In the genomic region with DNA sequence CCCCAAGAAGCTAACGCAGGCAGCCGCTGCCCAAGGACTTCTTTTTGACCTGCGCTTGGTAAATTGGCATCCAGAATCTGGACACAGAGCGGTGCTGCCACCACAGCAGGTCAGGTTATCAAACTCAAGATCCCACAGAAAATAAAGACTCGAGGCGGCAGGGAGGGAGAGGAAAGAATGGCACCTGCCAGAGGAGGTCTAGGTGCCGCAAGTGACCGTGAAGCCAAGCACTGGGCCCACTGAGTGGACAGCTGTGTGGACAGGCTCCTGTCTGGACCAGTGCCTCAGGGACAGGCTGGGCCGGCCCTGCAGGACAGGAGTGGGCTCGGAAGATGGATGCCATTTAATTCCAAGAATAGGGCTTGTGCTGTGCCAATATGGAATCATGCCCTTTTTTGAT, we compare ENCODE assay signal across 26 cellular contexts.
"Had no signal": no experiment of that assay in that cellular context is flagged by ENCODE, and none has a peak within 500 bp of the region (broad histone marks: within the 10 kb centered on the region; RNA-seq: fewer than 3 reads in every experiment).

No MANE protein-coding gene starts in this region.

- H3K9me3 Mint-ChIP-seq: effector memory CD8-positive, alpha-beta T cell; mesothelial cell of epicardium; naive thymus-derived CD8-positive, alpha-beta T cell; neural crest cell; stimulated activated naive B cell treated with anti-CD40 and anti-IgM and Interleukin-4, amounts not matched to agents 10 μg/mL and 1 μg/mL and 100 μg/mL, for 72 hours; stimulated activated naive CD8-positive, alpha-beta T cell treated with anti-CD3 and anti-CD28 coated beads, Interleukin-15, Interleukin-2, amounts not matched to agents 100 ng/mL and 50 ng/mL, for 24 hours had no signal

- H3K4me1 Mint-ChIP-seq: mesothelial cell of epicardium, neural crest cell had no signal

- ATAC-seq: effector memory CD8-positive, alpha-beta T cell; left lobe of liver; mucosa of descending colon; naive thymus-derived CD8-positive, alpha-beta T cell; psoas muscle; right cardiac atrium; stimulated activated naive B cell treated with anti-CD40 and anti-IgM and Interleukin-4, amounts not matched to agents 10 μg/mL and 1 μg/mL and 100 μg/mL, for 72 hours; upper lobe of right lung had no signal

- H3K4me1 ChIP-seq: colonic mucosa, upper lobe of right lung, uterus had no signal

- H3K27ac ChIP-seq: colonic mucosa, esophagus squamous epithelium, ovary, psoas muscle, sigmoid colon, thoracic aorta, tibial nerve, upper lobe of right lung, uterus had no signal

- DNase-seq: central memory CD4-positive, alpha-beta T cell; colonic mucosa; dermis blood vessel endothelial cell; effector memory CD8-positive, alpha-beta T cell; erythroblast; esophagus squamous epithelium; foreskin melanocyte; kidney; mesenchymal stem cell; naive thymus-derived CD8-positive, alpha-beta T cell; nucleus accumbens; ovary; psoas muscle; right cardiac atrium; sigmoid colon; stimulated activated naive B cell treated with anti-CD40 and anti-IgM and Interleukin-4, amounts not matched to agents 10 μg/mL and 1 μg/mL and 100 μg/mL, for 72 hours; upper lobe of right lung; uterus had no signal

- H3K4me3 Mint-ChIP-seq: effector memory CD8-positive, alpha-beta T cell; mesothelial cell of epicardium; naive thymus-derived CD8-positive, alpha-beta T cell; neural crest cell; stimulated activated naive B cell treated with anti-CD40 and anti-IgM and Interleukin-4, amounts not matched to agents 10 μg/mL and 1 μg/mL and 100 μg/mL, for 72 hours; stimulated activated naive CD8-positive, alpha-beta T cell treated with anti-CD3 and anti-CD28 coated beads, Interleukin-15, Interleukin-2, amounts not matched to agents 100 ng/mL and 50 ng/mL, for 24 hours had no signal

- H3K9me3 ChIP-seq: colonic mucosa, esophagus squamous epithelium, mucosa of descending colon, ovary, psoas muscle, sigmoid colon, thoracic aorta, tibial nerve, upper lobe of right lung, uterus had no signal

- H3K36me3 ChIP-seq: colonic mucosa, ovary, sigmoid colon, thoracic aorta, tibial nerve, upper lobe of right lung, uterus had no signal

- H3K27ac Mint-ChIP-seq: effector memory CD8-positive, alpha-beta T cell; mesothelial cell of epicardium; stimulated activated naive CD8-positive, alpha-beta T cell treated with anti-CD3 and anti-CD28 coated beads, Interleukin-15, Interleukin-2, amounts not matched to agents 100 ng/mL and 50 ng/mL, for 24 hours had no signal

- H3K27me3 Mint-ChIP-seq: effector memory CD8-positive, alpha-beta T cell; naive thymus-derived CD8-positive, alpha-beta T cell; stimulated activated naive B cell treated with anti-CD40 and anti-IgM and Interleukin-4, amounts not matched to agents 10 μg/mL and 1 μg/mL and 100 μg/mL, for 72 hours; stimulated activated naive CD8-positive, alpha-beta T cell treated with anti-CD3 and anti-CD28 coated beads, Interleukin-15, Interleukin-2, amounts not matched to agents 100 ng/mL and 50 ng/mL, for 24 hours had no signal

- H3K27me3 ChIP-seq: colonic mucosa, esophagus squamous epithelium, ovary, sigmoid colon, tibial nerve, upper lobe of right lung, uterus had no signal

- H3K4me3 ChIP-seq: colonic mucosa, esophagus squamous epithelium, lung, mucosa of descending colon, ovary, psoas muscle, sigmoid colon, thoracic aorta, tibial nerve, upper lobe of right lung, uterus had no signal
